ENCODE assay signal across 8 cellular contexts in genomic region chr12:57604454-57605307, GRCh38. TPM values are rescaled to one million over a fixed set of nuclear protein-coding genes. Genes with fewer than 3 reads are reported as not detected.
A peak's percentile ranks its signal among the peaks of the same experiment; 100 is the strongest.
DNase-seq lines count a peak whose midpoint lies in the region; ATAC-seq and TF ChIP-seq lines count a peak whose summit lies in the region.

A gene with protein sequence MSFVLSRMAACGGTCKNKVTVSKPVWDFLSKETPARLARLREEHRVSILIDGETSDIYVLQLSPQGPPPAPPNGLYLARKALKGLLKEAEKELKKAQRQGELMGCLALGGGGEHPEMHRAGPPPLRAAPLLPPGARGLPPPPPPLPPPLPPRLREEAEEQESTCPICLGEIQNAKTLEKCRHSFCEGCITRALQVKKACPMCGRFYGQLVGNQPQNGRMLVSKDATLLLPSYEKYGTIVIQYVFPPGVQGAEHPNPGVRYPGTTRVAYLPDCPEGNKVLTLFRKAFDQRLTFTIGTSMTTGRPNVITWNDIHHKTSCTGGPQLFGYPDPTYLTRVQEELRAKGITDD (plus strand): TSS chr12:57604824. CDS start chr12:57606518, 1,694 bp downstream.

- peaks cover 19% of the 10 kb centered on the region for H3K36me3 Mint-ChIP-seq in neural crest cell (ENCODE audit: low read depth)

- CTCF ChIA-PET in A673 (lab: Charles Lee) = interaction anchor here (1.0 to 1.6 kb wide), 3 partner anchors 21 to 122 kb away, joined by 3 read pairs; no protein-coding TSS in a partner anchor
- CTCF ChIA-PET in HEK293T (lab: Yijun Ruan, JAX) = no interaction called here

- WGBS in gastroesophageal sphincter (ENCODE audit: low coverage in 1 of 2), 2 donors = 0% methylated on average over 3 to 6 of the region's 52 CpGs

- intact Hi-C loops in A673 (cut with micrococcal nuclease; ENCODE audit: unreplicated experiment) = no loop called here

- TF ChIP-seq CTCF in A673 (conservative IDR thresholded peaks at IDR 0.05; ENCODE audit: low read depth, low read length) (no peak), gastroesophageal sphincter (IDR thresholded peaks at IDR 0.05) (no peak), neural crest cell (conservative IDR thresholded peaks at IDR 0.05) (no peak)

- H3K4me3 Mint-ChIP-seq in neural crest cell = peak within 1 kb of the TSS; percentile 95

- H3K27ac ChIP-seq in A673 (ENCODE audit: low read depth, low read length, poor library complexity, severe bottlenecking) (peak within 1 kb of the TSS; percentile 75), gastroesophageal sphincter (peak within 1 kb of the TSS; percentile 96 to 99 (median 99))

- no TSS peak for BruUV-seq in A673 (replicated peaks; lab: Mats Ljungman, UMichigan)

- H3K27me3 Mint-ChIP-seq in neural crest cell (ENCODE audit: low read depth) = no peaks in the 10 kb centered on the region

- peaks cover 32% of the 10 kb centered on the region for H3K4me1 Mint-ChIP-seq in neural crest cell

- POLR2A ChIA-PET in A673 (lab: Charles Lee; ENCODE audit: low non-redundant PET) (no interaction called here), HEK293T (lab: Yijun Ruan, JAX) (interaction anchor here (0.8 kb wide), 1 partner anchor 18 kb away, joined by 3 read pairs; no protein-coding TSS in a partner anchor)

- H3K4me1 ChIP-seq in A673 (ENCODE audit: insufficient read depth, low read length, poor library complexity, severe bottlenecking) (peaks cover 11% of the 10 kb centered on the region), gastroesophageal sphincter (peaks cover 0 to 65% (median 17%) of the 10 kb centered on the region in 3 donors)

- peak; percentile 29 to 45 for TF ChIP-seq POLR2A in gastroesophageal sphincter (IDR thresholded peaks at IDR 0.05)

- no peaks in the 10 kb centered on the region for H3K9me3 Mint-ChIP-seq in neural crest cell

- DNase-seq in A673 (ENCODE audit: low spot score) = peak; percentile 52
- DNase-seq in NCI-H2107 (lab: John Stamatoyannopoulos, UW) = peak; percentile 66
- DNase-seq in activated naive CD4-positive, alpha-beta T cell treated with Interleukin-2 at 50 U/mL for 16 hours = peak; percentile 44
- no peak for DNase-seq in neural crest cell (ENCODE audit: low read depth, low spot score)
- no peak for DNase-seq in kidney glomerular epithelial cell (lab: John Stamatoyannopoulos, UW)
- no peak for DNase-seq in HEK293T (ENCODE audit: extremely low spot score)

- no peaks in the 10 kb centered on the region for H3K9me3 ChIP-seq in A673 (ENCODE audit: low read depth, low read length, poor library complexity, severe bottlenecking)
- H3K9me3 ChIP-seq in gastroesophageal sphincter = no peaks in the 10 kb centered on the region

- H3K27me3 ChIP-seq in A673 (replicated peaks; ENCODE audit: insufficient read depth, low read depth, low read length, poor library complexity) (no peaks in the 10 kb centered on the region), gastroesophageal sphincter (no peaks in the 10 kb centered on the region)

- peaks cover 6% of the 10 kb centered on the region for H3K36me3 ChIP-seq in A673 (ENCODE audit: insufficient read depth, low read length, poor library complexity, severe bottlenecking)
- H3K36me3 ChIP-seq in gastroesophageal sphincter = peaks cover 0 to 55% of the 10 kb centered on the region in 2 donors

- peak within 1 kb of the TSS; percentile 96 for H3K27ac Mint-ChIP-seq in neural crest cell (ENCODE audit: unreplicated experiment)

- H3K4me3 ChIP-seq in A673 (ENCODE audit: low read depth, low read length, poor library complexity, severe bottlenecking) (peak within 1 kb of the TSS; percentile 92), gastroesophageal sphincter (peak within 1 kb of the TSS; percentile 91 to 93)

- ATAC-seq in GM18907 (IDR thresholded peaks at IDR 0.05; ENCODE audit: unreplicated experiment) (peak; percentile 57), gastroesophageal sphincter (peak; percentile 40)

- no peak for TF ChIP-seq EP300 in gastroesophageal sphincter (IDR thresholded peaks at IDR 0.05)

TF ChIP-seq in HEK293T, 16 proteins besides CTCF, POLR2A, EP300 and RAD21:
- TF ChIP-seq ARNT (IDR thresholded peaks at IDR 0.05) (no peak), FOXM1 (IDR thresholded peaks at IDR 0.05; ENCODE audit: borderline replicate concordance) (no peak), SUZ12 (IDR thresholded peaks at IDR 0.05) (no peak), CTBP1 (IDR thresholded peaks at IDR 0.05; ENCODE audit: borderline replicate concordance) (no peak), LEF1 (IDR thresholded peaks at IDR 0.05; ENCODE audit: borderline replicate concordance) (no peak), L3MBTL2 (conservative IDR thresholded peaks at IDR 0.05) (no peak), BHLHE40 (IDR thresholded peaks at IDR 0.05; ENCODE audit: borderline replicate concordance) (no peak), SP1 (IDR thresholded peaks at IDR 0.05) (no peak), ZNF384 (IDR thresholded peaks at IDR 0.05) (no peak), FOXA1 (IDR thresholded peaks at IDR 0.05) (no peak)
TF ChIP-seq in HEK293T: peak in this region for 0.

RNA-seq across cellular contexts. Expression of the gene that starts here (rescaled TPM):
- total RNA-seq in A673 (2021) (61.7 and 65.9 TPM in 2 replicates), gastroesophageal sphincter (10 to 100 TPM; 34.6 to 70.2 (median 53.2) TPM), neural crest cell (74.7 and 75.6 TPM in 2 replicates)

Comparison
In these comparisons a context has a peak if more than half of its experiments do, and no peak if none do; other contexts are left out.
1. DNase-seq: peak in A673 (single experiment), NCI-H2107 (single experiment) and activated naive CD4-positive, alpha-beta T cell treated with Interleukin-2 at 50 U/mL for 16 hours (single experiment); none in neural crest cell (single experiment), kidney glomerular epithelial cell (single experiment) and HEK293T (single experiment).